Comparison of ENCODE assay signal across 7 cellular contexts in the genomic region with DNA sequence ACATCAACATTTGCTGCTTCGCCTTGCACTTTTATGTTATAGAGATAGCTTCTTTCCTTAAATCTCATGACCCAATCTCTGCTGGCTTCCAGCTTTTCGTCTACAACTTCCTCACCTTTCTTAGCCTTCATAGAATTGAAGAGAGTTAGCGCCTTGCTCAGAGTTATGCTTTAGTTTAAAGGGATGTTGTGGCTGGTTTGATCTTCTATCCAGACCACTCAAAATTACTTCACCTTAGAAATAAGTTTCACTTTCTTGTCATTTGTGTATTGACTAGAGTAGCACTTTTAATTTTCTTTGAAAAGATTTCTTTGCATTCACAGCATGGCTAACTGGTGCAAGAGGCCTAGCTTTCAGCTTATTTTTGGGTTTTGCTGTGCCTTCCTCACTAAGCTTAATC.
"Had no signal": no experiment of that assay in that cellular context is flagged by ENCODE, and none has a peak within 500 bp of the region (broad histone marks: within the 10 kb centered on the region; RNA-seq: fewer than 3 reads in every experiment).

No MANE protein-coding gene starts in this region.

- ATAC-seq: HCT116, HepG2 had no signal

- H3K27ac Mint-ChIP-seq: HFFc6, IgD-negative memory B cell had no signal

- H3K4me3 Mint-ChIP-seq: HFFc6, IgD-negative memory B cell had no signal

- DNase-seq: GM23248, GOT3, H7, HFFc6 had no signal

- H3K4me1 Mint-ChIP-seq: IgD-negative memory B cell had no signal
